Comparison of ENCODE assay signal across 1 cellular context in genomic region chr7:114264029-114264428, GRCh38.
TF ChIP-seq lines count a peak whose summit lies in the region.

No MANE protein-coding gene starts in this region.

TF ChIP-seq in K562, 482 proteins besides CTCF, POLR2A, EP300 and RAD21:
- TF ChIP-seq ATF3 (IDR thresholded peaks at IDR 0.05), result peak; percentile 9; the same call in 1 of the 2 replicates
- no peak for TF ChIP-seq ATF3 (CRISPR knock-in tag; conservative IDR thresholded peaks at IDR 0.05)
- TF ChIP-seq ZBTB34 (CRISPR knock-in tag; IDR thresholded peaks at IDR 0.05), result no peak
